In genomic region chr2:10575566-10576300, GRCh38 we compare ENCODE assay signal across 1 cellular context.
TF ChIP-seq lines count a peak whose summit lies in the region.

No MANE protein-coding gene starts in this region.

TF ChIP-seq in HEK293, 187 proteins besides CTCF, POLR2A, EP300 and RAD21 (continued from another document):
- no peak for TF ChIP-seq REST (tag by site-specific recombination; IDR thresholded peaks at IDR 0.05)
- TF ChIP-seq ZNF530 (tag by site-specific recombination; IDR thresholded peaks at IDR 0.05; ENCODE audit: low read depth), result no peak
- no peak for TF ChIP-seq ZNF596 (tag by site-specific recombination; IDR thresholded peaks at IDR 0.05)
- TF ChIP-seq, protein P1, sequence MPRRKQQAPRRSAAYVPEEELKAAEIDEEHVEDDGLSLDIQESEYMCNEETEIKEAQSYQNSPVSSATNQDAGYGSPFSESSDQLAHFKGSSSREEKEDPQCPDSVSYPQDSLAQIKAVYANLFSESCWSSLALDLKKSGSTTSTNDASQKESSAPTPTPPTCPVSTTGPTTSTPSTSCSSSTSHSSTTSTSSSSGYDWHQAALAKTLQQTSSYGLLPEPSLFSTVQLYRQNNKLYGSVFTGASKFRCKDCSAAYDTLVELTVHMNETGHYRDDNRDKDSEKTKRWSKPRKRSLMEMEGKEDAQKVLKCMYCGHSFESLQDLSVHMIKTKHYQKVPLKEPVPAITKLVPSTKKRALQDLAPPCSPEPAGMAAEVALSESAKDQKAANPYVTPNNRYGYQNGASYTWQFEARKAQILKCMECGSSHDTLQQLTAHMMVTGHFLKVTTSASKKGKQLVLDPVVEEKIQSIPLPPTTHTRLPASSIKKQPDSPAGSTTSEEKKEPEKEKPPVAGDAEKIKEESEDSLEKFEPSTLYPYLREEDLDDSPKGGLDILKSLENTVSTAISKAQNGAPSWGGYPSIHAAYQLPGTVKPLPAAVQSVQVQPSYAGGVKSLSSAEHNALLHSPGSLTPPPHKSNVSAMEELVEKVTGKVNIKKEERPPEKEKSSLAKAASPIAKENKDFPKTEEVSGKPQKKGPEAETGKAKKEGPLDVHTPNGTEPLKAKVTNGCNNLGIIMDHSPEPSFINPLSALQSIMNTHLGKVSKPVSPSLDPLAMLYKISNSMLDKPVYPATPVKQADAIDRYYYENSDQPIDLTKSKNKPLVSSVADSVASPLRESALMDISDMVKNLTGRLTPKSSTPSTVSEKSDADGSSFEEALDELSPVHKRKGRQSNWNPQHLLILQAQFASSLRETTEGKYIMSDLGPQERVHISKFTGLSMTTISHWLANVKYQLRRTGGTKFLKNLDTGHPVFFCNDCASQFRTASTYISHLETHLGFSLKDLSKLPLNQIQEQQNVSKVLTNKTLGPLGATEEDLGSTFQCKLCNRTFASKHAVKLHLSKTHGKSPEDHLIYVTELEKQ (tag by site-specific recombination; IDR thresholded peaks at IDR 0.05; ENCODE audit: borderline replicate concordance), result peak; percentile 32; the same call in 1 of the 2 replicates
- TF ChIP-seq ZNF692 (tag by site-specific recombination; IDR thresholded peaks at IDR 0.05), result no peak
- TF ChIP-seq SP7 (tag by site-specific recombination; IDR thresholded peaks at IDR 0.05), result peak; percentile 17; the same call in 1 of the 2 replicates
- peak; percentile 43; the same call in 1 of the 2 replicates for TF ChIP-seq ZNF362 (tag by site-specific recombination; IDR thresholded peaks at IDR 0.05)
- no peak for TF ChIP-seq ZNF140 (tag by site-specific recombination; IDR thresholded peaks at IDR 0.05)
- TF ChIP-seq ZNF514 (tag by site-specific recombination; IDR thresholded peaks at IDR 0.05), result no peak
- no peak for TF ChIP-seq ZNF776 (tag by site-specific recombination; IDR thresholded peaks at IDR 0.05; ENCODE audit: borderline replicate concordance)
- no peak for TF ChIP-seq ZNF16 (tag by site-specific recombination; IDR thresholded peaks at IDR 0.05; ENCODE audit: low read depth)
- TF ChIP-seq, protein P2, sequence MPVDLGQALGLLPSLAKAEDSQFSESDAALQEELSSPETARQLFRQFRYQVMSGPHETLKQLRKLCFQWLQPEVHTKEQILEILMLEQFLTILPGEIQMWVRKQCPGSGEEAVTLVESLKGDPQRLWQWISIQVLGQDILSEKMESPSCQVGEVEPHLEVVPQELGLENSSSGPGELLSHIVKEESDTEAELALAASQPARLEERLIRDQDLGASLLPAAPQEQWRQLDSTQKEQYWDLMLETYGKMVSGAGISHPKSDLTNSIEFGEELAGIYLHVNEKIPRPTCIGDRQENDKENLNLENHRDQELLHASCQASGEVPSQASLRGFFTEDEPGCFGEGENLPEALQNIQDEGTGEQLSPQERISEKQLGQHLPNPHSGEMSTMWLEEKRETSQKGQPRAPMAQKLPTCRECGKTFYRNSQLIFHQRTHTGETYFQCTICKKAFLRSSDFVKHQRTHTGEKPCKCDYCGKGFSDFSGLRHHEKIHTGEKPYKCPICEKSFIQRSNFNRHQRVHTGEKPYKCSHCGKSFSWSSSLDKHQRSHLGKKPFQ (tag by site-specific recombination; IDR thresholded peaks at IDR 0.05), result no peak
- TF ChIP-seq ZNF239 (tag by site-specific recombination; IDR thresholded peaks at IDR 0.05), result no peak
- TF ChIP-seq RBAK (tag by site-specific recombination; IDR thresholded peaks at IDR 0.05), result no peak
- no peak for TF ChIP-seq ZNF146 (tag by site-specific recombination; IDR thresholded peaks at IDR 0.05)
- no peak for TF ChIP-seq ZNF24 (tag by site-specific recombination; IDR thresholded peaks at IDR 0.05)
- TF ChIP-seq SP3 (tag by site-specific recombination; IDR thresholded peaks at IDR 0.05), result peak; percentile 31; the same call in 1 of the 2 replicates
- no peak for TF ChIP-seq YY2 (tag by site-specific recombination; IDR thresholded peaks at IDR 0.05)
- no peak for TF ChIP-seq EGR2 (tag by site-specific recombination; IDR thresholded peaks at IDR 0.05; ENCODE audit: low read depth)
